Comparison of ENCODE assay signal across 22 cellular contexts in genomic region chr1:215044151-215044550, GRCh38. TPM values are rescaled to one million over a fixed set of nuclear protein-coding genes. Genes with fewer than 3 reads are reported as not detected.
"Had no signal": no experiment of that assay in that cellular context is flagged by ENCODE, and none has a peak within 500 bp of the region (broad histone marks: within the 10 kb centered on the region; RNA-seq: fewer than 3 reads in every experiment).

No MANE protein-coding gene starts in this region.

- H3K9ac ChIP-seq: KMS-11, SK-N-SH had no signal

- H3K4me3 Mint-ChIP-seq: IgD-negative memory B cell had no signal

- DNase-seq: Kasumi-1, MM.1S, NCI-H1092 treated with DMSO at 0.1 percent for 48 hours, NCI-H1436, NCI-H187, NCI-H2029, NCI-H2081 treated with DMSO at 0.1 percent for 48 hours, NCI-H2171, NCI-H226, NCI-H446, NCI-H510A, NCI-H524 treated with DMSO at 0.1 percent for 48 hours, NCI-H69, NCI-H774, SHP77, SK-N-SH, SW 1271 had no signal

- H3K36me3 Mint-ChIP-seq: IgD-negative memory B cell had no signal

- ATAC-seq: HepG2, K562 had no signal

- H3K4me1 Mint-ChIP-seq: IgD-negative memory B cell had no signal

- H3K27me3 Mint-ChIP-seq: IgD-negative memory B cell had no signal

- H3K27ac Mint-ChIP-seq: IgD-negative memory B cell had no signal

- FAIRE-seq: HepG2, K562 had no signal

- H3K4me3 ChIP-seq: K562 had no signal

- H3K27ac ChIP-seq: KMS-11, RWPE1 had no signal

RNA-seq across cellular contexts. Expression of gene KCNK2, which starts 38.4 kb away (rescaled TPM):
- total RNA-seq: HepG2 had no signal
- polyA plus RNA-seq: HepG2, IgD-negative memory B cell had no signal
